In the genomic region with DNA sequence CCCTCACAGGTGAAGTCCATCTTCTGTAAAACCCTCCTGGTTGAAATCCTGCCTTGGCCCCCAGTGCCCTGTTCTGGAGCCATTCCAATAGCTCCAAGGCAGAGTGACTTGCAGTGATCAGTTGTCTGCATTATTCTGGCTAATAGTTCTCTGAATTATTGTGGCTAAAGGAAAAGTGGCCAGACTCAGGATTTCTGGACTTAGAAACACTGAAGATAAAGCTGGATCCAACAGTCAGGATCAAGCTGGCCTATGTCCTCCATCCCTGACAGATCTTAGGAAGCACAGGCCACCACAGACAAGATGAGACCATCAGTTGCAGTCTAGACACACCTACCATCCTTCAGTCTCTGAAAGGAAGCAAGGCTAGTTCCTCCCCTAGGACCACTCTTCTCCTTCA, we compare ENCODE assay signal across 9 cellular contexts. TPM values are rescaled to one million over a fixed set of nuclear protein-coding genes. Genes with fewer than 3 reads are reported as not detected.
A peak's percentile ranks its signal among the peaks of the same experiment; 100 is the strongest.
DNase-seq lines count a peak whose midpoint lies in the region; ATAC-seq, FAIRE-seq and TF ChIP-seq lines count a peak whose summit lies in the region.
"Had no signal": no experiment of that assay in that cellular context is flagged by ENCODE, and none has a peak within 500 bp of the region (broad histone marks: within the 10 kb centered on the region; RNA-seq: fewer than 3 reads in every experiment).

No MANE protein-coding gene starts in this region.

- dilution Hi-C loops in mammary epithelial cell (cut with HindIII; ENCODE audit: low sequenced_read_pairs), result no loop called here

- H2AFZ ChIP-seq in HepG2 (ENCODE audit: low read length) (no peak overlapping the region), mammary epithelial cell (ENCODE audit: low read depth, low read length) (peak overlapping the region; percentile 85)

- H3K36me3 Mint-ChIP-seq in mesothelial cell of epicardium, result no peaks in the 10 kb centered on the region

- H3K79me2 ChIP-seq in HepG2 (ENCODE audit: insufficient read depth, low read length) (no peaks in the 10 kb centered on the region), mammary epithelial cell (ENCODE audit: insufficient read depth, low read length) (no peaks in the 10 kb centered on the region)

- H3K27ac Mint-ChIP-seq in mesothelial cell of epicardium, result peak overlapping the region; percentile 88

- H3K4me1 Mint-ChIP-seq in mesothelial cell of epicardium, result peaks cover 32% of the 10 kb centered on the region

- BruUV-seq in HepG2 (replicated peaks; lab: Mats Ljungman, UMichigan), result TSS peak; percentile 64
- BruUV-seq in mammary epithelial cell (replicated peaks; lab: Mats Ljungman, UMichigan), result no TSS peak

- H3K4me2 ChIP-seq in HepG2 (ENCODE audit: low read depth, low read length) (peak overlapping the region; percentile 66), mammary epithelial cell (ENCODE audit: insufficient read depth, low read depth, low read length) (peak overlapping the region; percentile 99)

- no peak for TF ChIP-seq CTCF in HepG2 (CRISPR knock-in tag; IDR thresholded peaks at IDR 0.05)
- no peak for TF ChIP-seq CTCF in right lobe of liver (IDR thresholded peaks at IDR 0.05)
- TF ChIP-seq CTCF in mammary epithelial cell (conservative IDR thresholded peaks at IDR 0.05 in 1 of 2, IDR thresholded peaks at IDR 0.05 in 1 of 2; ENCODE audit: extremely low read depth in 1 of 2, insufficient read depth in 1 of 2, low read depth in 1 of 2, low read length in 2 of 2), result no peak
- TF ChIP-seq CTCF in mesothelial cell of epicardium (IDR thresholded peaks at IDR 0.05; ENCODE audit: unreplicated experiment), result no peak
- TF ChIP-seq CTCF in vagina (IDR thresholded peaks at IDR 0.05), result no peak

- H3K9me3 ChIP-seq in HepG2 (ENCODE audit: low read length), result no peaks in the 10 kb centered on the region
- no peaks in the 10 kb centered on the region for H3K9me3 ChIP-seq in right lobe of liver
- H3K9me3 ChIP-seq in mammary epithelial cell (replicated peaks; ENCODE audit: insufficient read depth, low read length), result no peaks in the 10 kb centered on the region
- H3K9me3 ChIP-seq in vagina, result no peaks in the 10 kb centered on the region

- in situ Hi-C loops in HepG2 (cut with HindIII; ENCODE audit: extremely low pct_ligation_motif_present, low pct_unique_long_range_greater_than_20kb), result no loop called here
- in situ Hi-C loops in mammary epithelial cell (cut with MboI; ENCODE audit: low sequenced_read_pairs in 2 of 2), result loop anchor here in 1 of 2 donors (25.0 kb wide), 2 partner anchors 303 to 403 kb away; a partner anchor contains a TSS

- no peaks in the 10 kb centered on the region for H3K36me3 ChIP-seq in HepG2 (replicated peaks in 1 of 2; ENCODE audit: control insufficient read depth in 1 of 2, insufficient read depth in 2 of 2, low read length in 2 of 2)
- no peaks in the 10 kb centered on the region for H3K36me3 ChIP-seq in right lobe of liver
- H3K36me3 ChIP-seq in mammary epithelial cell (ENCODE audit: insufficient read depth, low read length), result no peaks in the 10 kb centered on the region
- no peaks in the 10 kb centered on the region for H3K36me3 ChIP-seq in vagina

- H3K4me1 ChIP-seq in HepG2 (ENCODE audit: insufficient read depth, low read length) (peaks cover 51% of the 10 kb centered on the region), right lobe of liver (peaks cover 0 to 32% (median 8%) of the 10 kb centered on the region in 4 donors), mammary epithelial cell (ENCODE audit: insufficient read depth, low read length) (peaks cover 57% of the 10 kb centered on the region), vagina (peaks cover 26% of the 10 kb centered on the region)

- no peak for TF ChIP-seq RAD21 in HepG2 (CRISPR knock-in tag; IDR thresholded peaks at IDR 0.05)

- H3K9ac ChIP-seq in HepG2 (ENCODE audit: insufficient read depth, low read depth, low read length), result peak overlapping the region; percentile 58; the same call in 1 of the 2 replicates
- H3K9ac ChIP-seq in mammary epithelial cell (ENCODE audit: insufficient read depth, low read length), result peak overlapping the region; percentile 89

- H3K27ac ChIP-seq in HepG2 (ENCODE audit: extremely low read length, insufficient read depth, low read length) (no peak overlapping the region), right lobe of liver (no peak overlapping the region), mammary epithelial cell (ENCODE audit: insufficient read depth, low read depth, low read length) (peak overlapping the region; percentile 94), vagina (peak overlapping the region; percentile 39)

- CTCF ChIA-PET in HepG2 (lab: Yijun Ruan, JAX; ENCODE audit: low intra/inter-chr PET ratio, low total read pairs), result no interaction called here
- CTCF ChIA-PET in mammary epithelial cell (lab: Charles Lee; ENCODE audit: low non-redundant PET), result interaction anchor here (0.5 to 0.6 kb wide), 2 partner anchors 29 to 176 kb away, joined by 3 to 7 read pairs; no protein-coding TSS in a partner anchor

- FAIRE-seq in HepG2 (lab: Jason Lieb, UNC), result no peak

- intact Hi-C loops in HepG2 (cut with micrococcal nuclease; ENCODE audit: unreplicated experiment) (no loop called here), right lobe of liver (cut with DNase I) (loop anchor here in 1 of 2 donors (10.0 kb wide), 1 partner anchor 256 kb away; no protein-coding TSS in a partner anchor), mammary epithelial cell (cut with micrococcal nuclease) (no loop called here), vagina (cut with DNase I) (no loop called here)

- POLR2A ChIA-PET in HepG2 (lab: Yijun Ruan, JAX), result interaction anchor here (1.2 to 1.4 kb wide), 5 partner anchors 10 to 300 kb away, joined by 3 to 10 read pairs (median 6); a partner anchor contains a TSS

- peak overlapping the region in 1 of 3 experiments; percentile 56; a peak in 3 of 6 replicates for H3K4me3 ChIP-seq in HepG2 (replicated peaks in 1 of 3; ENCODE audit: insufficient read depth in 1 of 3, low read depth in 2 of 3, low read length in 3 of 3)
- H3K4me3 ChIP-seq in right lobe of liver, result no peak overlapping the region
- H3K4me3 ChIP-seq in mammary epithelial cell (replicated peaks in 1 of 3; ENCODE audit: insufficient read depth in 1 of 3, low read depth in 2 of 3, low read length in 3 of 3), result peak overlapping the region; percentile 41 to 53 (median 52)
- H3K4me3 ChIP-seq in vagina, result peak overlapping the region; percentile 34 to 44

- H3K9me3 Mint-ChIP-seq in mesothelial cell of epicardium, result no peaks in the 10 kb centered on the region

- TF ChIP-seq EP300 in HepG2 (IDR thresholded peaks at IDR 0.05; ENCODE audit: low read depth in 2 of 2, low read length in 2 of 2) (no peak), HepG2 (CRISPR knock-in tag; IDR thresholded peaks at IDR 0.05; ENCODE audit: borderline replicate concordance) (no peak; the same call in 1 of the 2 replicates)

- TF ChIP-seq POLR2A in HepG2 (IDR thresholded peaks at IDR 0.05; ENCODE audit: insufficient read depth in 1 of 2, low read depth in 2 of 2, low read length in 2 of 2), result no peak
- no peak for TF ChIP-seq POLR2A in right lobe of liver (IDR thresholded peaks at IDR 0.05)
- no peak for TF ChIP-seq POLR2A in vagina (IDR thresholded peaks at IDR 0.05)

- no peak for ATAC-seq in HepG2
- no peak for ATAC-seq in right lobe of liver

- DNase-seq in HepG2 (ENCODE audit: low spot score), result no peak
- no peak for DNase-seq in right lobe of liver
- DNase-seq in mammary epithelial cell, result no peak
- DNase-seq in mesothelial cell of epicardium (ENCODE audit: low spot score in 2 of 2, unreplicated experiment in 2 of 2), result no peak
- DNase-seq in vagina (ENCODE audit: extremely low spot score in 2 of 2), result no peak
- no peak for DNase-seq in 8988T
- no peak for DNase-seq in NCI-H2196 (lab: John Stamatoyannopoulos, UW; ENCODE audit: unreplicated experiment)
- DNase-seq in KG1 (lab: John Stamatoyannopoulos, UW), result no peak

- peaks cover 58% of the 10 kb centered on the region for H3K27me3 Mint-ChIP-seq in mesothelial cell of epicardium (ENCODE audit: low read depth)

- H4K20me1 ChIP-seq in HepG2 (ENCODE audit: insufficient read depth, low read length) (no peaks in the 10 kb centered on the region), mammary epithelial cell (ENCODE audit: insufficient read depth, low read length) (no peaks in the 10 kb centered on the region)

- H3K4me3 Mint-ChIP-seq in mesothelial cell of epicardium, result peak overlapping the region; percentile 74

- peaks cover 0 to 6% of the 10 kb centered on the region in 2 experiments; a peak in 2 of 5 replicates for H3K27me3 ChIP-seq in HepG2 (ENCODE audit: control insufficient read depth in 1 of 2, insufficient read depth in 2 of 2, low read length in 2 of 2)
- H3K27me3 ChIP-seq in right lobe of liver, result no peaks in the 10 kb centered on the region
- no peaks in the 10 kb centered on the region for H3K27me3 ChIP-seq in mammary epithelial cell (ENCODE audit: insufficient read depth, low read length)
- H3K27me3 ChIP-seq in vagina, result no peaks in the 10 kb centered on the region

RNA-seq across cellular contexts. Expression of a gene that starts 0.8 kb away (rescaled TPM):
- total RNA-seq in HepG2 (2016; rRNA removed; fragmentation: Illumina TruSeq; extraction: Trizol) (not detected in 2 replicates), right lobe of liver (not detected), mammary epithelial cell (under 1 TPM; 0.17 to 0.33 TPM), mesothelial cell of epicardium (0.38 to 0.65 TPM (median 0.53 TPM) in 3 replicates), vagina (not detected)
- total RNA-seq in HepG2 (2016; cell fraction: cytosol; rRNA removed; fragmentation: Illumina TruSeq; extraction: Trizol; ENCODE audit: low read depth), result not detected in 2 replicates
- total RNA-seq in HepG2 (2016; cell fraction: insoluble cytoplasmic fraction; rRNA removed; fragmentation: Illumina TruSeq; extraction: Trizol), result not detected in 2 replicates
- not detected in 2 replicates for total RNA-seq in HepG2 (2016; cell fraction: membrane; rRNA removed; fragmentation: Illumina TruSeq; extraction: Trizol)
- total RNA-seq in HepG2 (2016; cell fraction: nucleus; rRNA removed; fragmentation: Illumina TruSeq; extraction: Trizol), result not detected in 2 replicates
- polyA plus RNA-seq in HepG2 (2011; rRNA removed) (not detected in 2 replicates), mammary epithelial cell (0.19 TPM)
- not detected in 2 replicates for polyA plus RNA-seq in HepG2 (2011; cell fraction: cytosol; rRNA removed)
- not detected in 2 replicates for polyA plus RNA-seq in HepG2 (2011; cell fraction: nucleus; rRNA removed)
- not detected in 2 replicates for polyA plus RNA-seq in HepG2 (2012)
- not detected in 2 replicates for polyA plus RNA-seq in HepG2 (2016; cell fraction: cytosol; fragmentation: Illumina TruSeq; extraction: Trizol; ENCODE audit: low read depth)
- not detected in 2 replicates for polyA plus RNA-seq in HepG2 (2016; cell fraction: insoluble cytoplasmic fraction; fragmentation: Illumina TruSeq; extraction: Trizol; ENCODE audit: low read depth)
- not detected in 2 replicates for polyA plus RNA-seq in HepG2 (2016; cell fraction: membrane; fragmentation: Illumina TruSeq; extraction: Trizol; ENCODE audit: low read depth)
- not detected in 2 replicates for polyA plus RNA-seq in HepG2 (2016; cell fraction: nucleus; fragmentation: Illumina TruSeq; extraction: Trizol; ENCODE audit: insufficient read depth, low read depth)
- polyA minus RNA-seq in HepG2 (2011; rRNA and poly(A)+ RNA removed; ENCODE audit: low replicate concordance), result not detected in 2 replicates
- not detected in 2 replicates for polyA minus RNA-seq in HepG2 (2011; cell fraction: cytosol; rRNA and poly(A)+ RNA removed)
- not detected in 2 replicates for polyA minus RNA-seq in HepG2 (2011; cell fraction: nucleus; rRNA and poly(A)+ RNA removed)
- polyA minus RNA-seq in mammary epithelial cell, result not detected
- total RNA-seq: fibroblast of lung had no signal
- polyA plus RNA-seq: fibroblast of lung had no signal

RNA-seq across cellular contexts. Expression of a gene that starts 8.8 kb away (rescaled TPM):
- total RNA-seq in HepG2 (2016; rRNA removed; fragmentation: Illumina TruSeq; extraction: Trizol) (2.5 TPM in 2 replicates), right lobe of liver (10 to 100 TPM; 13.3 to 33.9 (median 21.5) TPM), mammary epithelial cell (under 1 TPM in 1 of 2 donors, not detected in 1; 0.33 TPM), mesothelial cell of epicardium (not detected in 3 replicates), vagina (8.1 TPM)
- total RNA-seq in HepG2 (2016; cell fraction: cytosol; rRNA removed; fragmentation: Illumina TruSeq; extraction: Trizol; ENCODE audit: low read depth), result 1.5 and 1.9 TPM in 2 replicates
- total RNA-seq in HepG2 (2016; cell fraction: insoluble cytoplasmic fraction; rRNA removed; fragmentation: Illumina TruSeq; extraction: Trizol), result 2.3 and 2.6 TPM in 2 replicates
- 2.3 and 2.5 TPM in 2 replicates for total RNA-seq in HepG2 (2016; cell fraction: membrane; rRNA removed; fragmentation: Illumina TruSeq; extraction: Trizol)
- 2.4 and 2.5 TPM in 2 replicates for total RNA-seq in HepG2 (2016; cell fraction: nucleus; rRNA removed; fragmentation: Illumina TruSeq; extraction: Trizol)
- polyA plus RNA-seq in HepG2 (2011; rRNA removed) (6.5 and 9.3 TPM in 2 replicates), mammary epithelial cell (0.09 TPM)
- 5.3 and 5.6 TPM in 2 replicates for polyA plus RNA-seq in HepG2 (2011; cell fraction: cytosol; rRNA removed)
- 13.5 and 16.6 TPM in 2 replicates for polyA plus RNA-seq in HepG2 (2011; cell fraction: nucleus; rRNA removed)
- polyA plus RNA-seq in HepG2 (2012), result 4.0 and 4.5 TPM in 2 replicates
- 2.0 and 2.1 TPM in 2 replicates for polyA plus RNA-seq in HepG2 (2016; cell fraction: cytosol; fragmentation: Illumina TruSeq; extraction: Trizol; ENCODE audit: low read depth)
- polyA plus RNA-seq in HepG2 (2016; cell fraction: insoluble cytoplasmic fraction; fragmentation: Illumina TruSeq; extraction: Trizol; ENCODE audit: low read depth), result 2.1 and 2.2 TPM in 2 replicates
- polyA plus RNA-seq in HepG2 (2016; cell fraction: membrane; fragmentation: Illumina TruSeq; extraction: Trizol; ENCODE audit: low read depth), result 2.2 and 2.4 TPM in 2 replicates
- polyA plus RNA-seq in HepG2 (2016; cell fraction: nucleus; fragmentation: Illumina TruSeq; extraction: Trizol; ENCODE audit: insufficient read depth, low read depth), result 3.5 and 4.2 TPM in 2 replicates
- 11.4 and 22.2 TPM in 2 replicates for polyA minus RNA-seq in HepG2 (2011; rRNA and poly(A)+ RNA removed; ENCODE audit: low replicate concordance)
- polyA minus RNA-seq in HepG2 (2011; cell fraction: cytosol; rRNA and poly(A)+ RNA removed), result 3.3 and 4.8 TPM in 2 replicates
- 8.2 and 9.8 TPM in 2 replicates for polyA minus RNA-seq in HepG2 (2011; cell fraction: nucleus; rRNA and poly(A)+ RNA removed)
- polyA minus RNA-seq in mammary epithelial cell, result 0.26 TPM
- polyA plus RNA-seq: fibroblast of lung had no signal

RNA-seq across cellular contexts. Expression of a gene that starts 13.1 kb away (rescaled TPM):
- total RNA-seq in HepG2 (2016; rRNA removed; fragmentation: Illumina TruSeq; extraction: Trizol) (not detected in 2 replicates), right lobe of liver (not detected), mammary epithelial cell (not detected), mesothelial cell of epicardium (not detected in 3 replicates), vagina (0.98 TPM)
- total RNA-seq in HepG2 (2016; cell fraction: cytosol; rRNA removed; fragmentation: Illumina TruSeq; extraction: Trizol; ENCODE audit: low read depth), result not detected in 2 replicates
- total RNA-seq in HepG2 (2016; cell fraction: insoluble cytoplasmic fraction; rRNA removed; fragmentation: Illumina TruSeq; extraction: Trizol), result not detected in 2 replicates
- total RNA-seq in HepG2 (2016; cell fraction: membrane; rRNA removed; fragmentation: Illumina TruSeq; extraction: Trizol), result not detected in 2 replicates
- not detected in 2 replicates for total RNA-seq in HepG2 (2016; cell fraction: nucleus; rRNA removed; fragmentation: Illumina TruSeq; extraction: Trizol)
- polyA plus RNA-seq in HepG2 (2011; rRNA removed) (not detected in 2 replicates), mammary epithelial cell (not detected)
- not detected in 2 replicates for polyA plus RNA-seq in HepG2 (2011; cell fraction: cytosol; rRNA removed)
- not detected in 2 replicates for polyA plus RNA-seq in HepG2 (2011; cell fraction: nucleus; rRNA removed)
- polyA plus RNA-seq in HepG2 (2012), result not detected in 2 replicates
- polyA plus RNA-seq in HepG2 (2016; cell fraction: cytosol; fragmentation: Illumina TruSeq; extraction: Trizol; ENCODE audit: low read depth), result not detected in 2 replicates
- polyA plus RNA-seq in HepG2 (2016; cell fraction: insoluble cytoplasmic fraction; fragmentation: Illumina TruSeq; extraction: Trizol; ENCODE audit: low read depth), result not detected in 2 replicates
- not detected in 2 replicates for polyA plus RNA-seq in HepG2 (2016; cell fraction: membrane; fragmentation: Illumina TruSeq; extraction: Trizol; ENCODE audit: low read depth)
- polyA plus RNA-seq in HepG2 (2016; cell fraction: nucleus; fragmentation: Illumina TruSeq; extraction: Trizol; ENCODE audit: insufficient read depth, low read depth), result not detected in 2 replicates
- polyA minus RNA-seq in HepG2 (2011; rRNA and poly(A)+ RNA removed; ENCODE audit: low replicate concordance), result 6.5 TPM in 1 of 2 replicates, not detected in the other
- polyA minus RNA-seq in HepG2 (2011; cell fraction: cytosol; rRNA and poly(A)+ RNA removed), result not detected in 2 replicates
- polyA minus RNA-seq in HepG2 (2011; cell fraction: nucleus; rRNA and poly(A)+ RNA removed), result not detected in 2 replicates
- polyA minus RNA-seq in mammary epithelial cell, result not detected
- total RNA-seq: fibroblast of lung had no signal
- polyA plus RNA-seq: fibroblast of lung had no signal

RNA-seq across cellular contexts. Expression of a gene that starts 35.2 kb away (rescaled TPM):
- 0.02 TPM in 1 of 2 replicates, not detected in the other for total RNA-seq in HepG2 (2016; rRNA removed; fragmentation: Illumina TruSeq; extraction: Trizol)
- not detected in 2 replicates for total RNA-seq in HepG2 (2016; cell fraction: cytosol; rRNA removed; fragmentation: Illumina TruSeq; extraction: Trizol; ENCODE audit: low read depth)
- total RNA-seq in HepG2 (2016; cell fraction: insoluble cytoplasmic fraction; rRNA removed; fragmentation: Illumina TruSeq; extraction: Trizol), result not detected in 2 replicates
- total RNA-seq in HepG2 (2016; cell fraction: membrane; rRNA removed; fragmentation: Illumina TruSeq; extraction: Trizol), result not detected in 2 replicates
- not detected in 2 replicates for total RNA-seq in HepG2 (2016; cell fraction: nucleus; rRNA removed; fragmentation: Illumina TruSeq; extraction: Trizol)
- polyA plus RNA-seq in HepG2 (2011; rRNA removed), result 0.05 TPM in 2 replicates
- 0.01 TPM in 1 of 2 replicates, not detected in the other for polyA plus RNA-seq in HepG2 (2011; cell fraction: cytosol; rRNA removed)
- polyA plus RNA-seq in HepG2 (2011; cell fraction: nucleus; rRNA removed), result 0.11 and 0.19 TPM in 2 replicates
- polyA plus RNA-seq in HepG2 (2012), result not detected in 2 replicates
- polyA plus RNA-seq in HepG2 (2016; cell fraction: cytosol; fragmentation: Illumina TruSeq; extraction: Trizol; ENCODE audit: low read depth), result not detected in 2 replicates
- not detected in 2 replicates for polyA plus RNA-seq in HepG2 (2016; cell fraction: insoluble cytoplasmic fraction; fragmentation: Illumina TruSeq; extraction: Trizol; ENCODE audit: low read depth)
- polyA plus RNA-seq in HepG2 (2016; cell fraction: membrane; fragmentation: Illumina TruSeq; extraction: Trizol; ENCODE audit: low read depth), result not detected in 2 replicates
- not detected in 2 replicates for polyA plus RNA-seq in HepG2 (2016; cell fraction: nucleus; fragmentation: Illumina TruSeq; extraction: Trizol; ENCODE audit: insufficient read depth, low read depth)
- polyA minus RNA-seq in HepG2 (2011; rRNA and poly(A)+ RNA removed; ENCODE audit: low replicate concordance), result 0.06 and 0.37 TPM in 2 replicates
- not detected in 2 replicates for polyA minus RNA-seq in HepG2 (2011; cell fraction: cytosol; rRNA and poly(A)+ RNA removed)
- 0.52 and 0.87 TPM in 2 replicates for polyA minus RNA-seq in HepG2 (2011; cell fraction: nucleus; rRNA and poly(A)+ RNA removed)
- under 1 TPM; 0.12 to 0.37 (median 0.18) TPM for total RNA-seq in right lobe of liver
- total RNA-seq in mammary epithelial cell, result not detected
- not detected for polyA plus RNA-seq in mammary epithelial cell
- polyA minus RNA-seq in mammary epithelial cell, result not detected
- total RNA-seq in mesothelial cell of epicardium, result not detected in 3 replicates
- 0.98 TPM for total RNA-seq in vagina
- total RNA-seq: fibroblast of lung had no signal
- polyA plus RNA-seq: fibroblast of lung had no signal

RNA-seq across cellular contexts. Expression of a gene that starts 50.1 kb away (rescaled TPM):
- total RNA-seq in HepG2 (2016; rRNA removed; fragmentation: Illumina TruSeq; extraction: Trizol), result 5.4 and 5.6 TPM in 2 replicates
- 0.30 and 0.62 TPM in 2 replicates for total RNA-seq in HepG2 (2016; cell fraction: cytosol; rRNA removed; fragmentation: Illumina TruSeq; extraction: Trizol; ENCODE audit: low read depth)
- total RNA-seq in HepG2 (2016; cell fraction: insoluble cytoplasmic fraction; rRNA removed; fragmentation: Illumina TruSeq; extraction: Trizol), result 4.9 and 5.8 TPM in 2 replicates
- 1.9 and 2.7 TPM in 2 replicates for total RNA-seq in HepG2 (2016; cell fraction: membrane; rRNA removed; fragmentation: Illumina TruSeq; extraction: Trizol)
- 3.2 and 4.4 TPM in 2 replicates for total RNA-seq in HepG2 (2016; cell fraction: nucleus; rRNA removed; fragmentation: Illumina TruSeq; extraction: Trizol)
- polyA plus RNA-seq in HepG2 (2011; rRNA removed), result 3.9 and 4.3 TPM in 2 replicates
- 2.3 and 3.8 TPM in 2 replicates for polyA plus RNA-seq in HepG2 (2011; cell fraction: cytosol; rRNA removed)
- polyA plus RNA-seq in HepG2 (2011; cell fraction: nucleus; rRNA removed), result 2.4 and 4.6 TPM in 2 replicates
- 5.1 and 5.6 TPM in 2 replicates for polyA plus RNA-seq in HepG2 (2012)
- polyA plus RNA-seq in HepG2 (2016; cell fraction: cytosol; fragmentation: Illumina TruSeq; extraction: Trizol; ENCODE audit: low read depth), result 0.55 and 0.59 TPM in 2 replicates
- 5.3 and 5.4 TPM in 2 replicates for polyA plus RNA-seq in HepG2 (2016; cell fraction: insoluble cytoplasmic fraction; fragmentation: Illumina TruSeq; extraction: Trizol; ENCODE audit: low read depth)
- 1.2 and 1.4 TPM in 2 replicates for polyA plus RNA-seq in HepG2 (2016; cell fraction: membrane; fragmentation: Illumina TruSeq; extraction: Trizol; ENCODE audit: low read depth)
- 3.8 and 4.5 TPM in 2 replicates for polyA plus RNA-seq in HepG2 (2016; cell fraction: nucleus; fragmentation: Illumina TruSeq; extraction: Trizol; ENCODE audit: insufficient read depth, low read depth)
- polyA minus RNA-seq in HepG2 (2011; rRNA and poly(A)+ RNA removed; ENCODE audit: low replicate concordance), result 2.0 and 2.3 TPM in 2 replicates
- polyA minus RNA-seq in HepG2 (2011; cell fraction: cytosol; rRNA and poly(A)+ RNA removed), result 1.8 and 3.2 TPM in 2 replicates
- 4.0 and 4.5 TPM in 2 replicates for polyA minus RNA-seq in HepG2 (2011; cell fraction: nucleus; rRNA and poly(A)+ RNA removed)
- total RNA-seq in right lobe of liver, result 10 to 100 TPM in 1 of 6 experiments, 1 to 10 TPM in 5; 1.7 to 12.1 (median 3.3) TPM
- 1 to 10 TPM; 3.0 to 9.3 TPM for total RNA-seq in mammary epithelial cell
- 6.7 TPM for polyA plus RNA-seq in mammary epithelial cell
- polyA minus RNA-seq in mammary epithelial cell, result 6.8 TPM
- total RNA-seq in mesothelial cell of epicardium, result 8.2 to 9.9 TPM (median 8.4 TPM) in 3 replicates
- 5.2 TPM for total RNA-seq in vagina

Comparison
In these comparisons a context has a peak if more than half of its experiments do, and no peak if none do; other contexts are left out.
1. H3K27ac ChIP-seq: peak in mammary epithelial cell (single experiment) and vagina (single experiment); none in HepG2 (single experiment) and right lobe of liver (0 of 3).
2. H3K4me3 ChIP-seq: peak in mammary epithelial cell (3 of 3) and vagina (2 of 2); none in right lobe of liver (0 of 3).